ENCODE assay signal across 17 cellular contexts in the genomic region with DNA sequence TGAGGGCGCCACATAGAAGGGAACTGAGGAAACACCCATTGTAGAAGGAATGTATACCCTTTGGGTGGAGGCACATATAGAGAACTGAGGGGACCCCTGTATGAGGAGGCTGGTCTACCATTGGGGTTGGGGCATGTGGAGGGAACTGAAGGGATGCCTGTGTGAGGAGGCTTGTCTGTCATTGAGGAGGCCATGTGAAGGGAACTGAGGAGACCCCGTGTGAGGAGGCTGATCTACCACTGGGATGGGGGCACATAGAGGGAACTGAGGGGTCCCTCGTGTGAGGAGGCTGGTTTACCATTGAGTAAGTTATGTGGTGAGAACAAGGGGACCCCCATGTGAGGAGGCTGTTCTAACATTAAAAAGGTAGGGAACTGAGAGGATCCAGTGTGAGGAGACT.
DNase-seq lines count a peak whose midpoint lies in the region; ATAC-seq, FAIRE-seq and TF ChIP-seq lines count a peak whose summit lies in the region.
"Had no signal": no experiment of that assay in that cellular context is flagged by ENCODE, and none has a peak within 500 bp of the region (broad histone marks: within the 10 kb centered on the region; RNA-seq: fewer than 3 reads in every experiment).

No MANE protein-coding gene starts in this region.

- H3K27me3 ChIP-seq in right lobe of liver (no peaks in the 10 kb centered on the region), HepG2 (ENCODE audit: control insufficient read depth in 1 of 2, insufficient read depth in 2 of 2, low read length in 2 of 2) (no peaks in the 10 kb centered on the region), aorta (ENCODE audit: control insufficient read depth in 1 of 2, insufficient read depth in 2 of 2, low read length in 1 of 2) (no peaks in the 10 kb centered on the region), tibial nerve (no peaks in the 10 kb centered on the region)

- H3K27ac ChIP-seq in right lobe of liver (no peak overlapping the region), HepG2 (ENCODE audit: extremely low read length, insufficient read depth, low read length) (no peak overlapping the region), coronary artery (no peak overlapping the region), aorta (ENCODE audit: low read depth in 1 of 2, low read length in 2 of 2) (no peak overlapping the region), tibial nerve (no peak overlapping the region)
- H3K27ac ChIP-seq: GM23248 had no signal

- H3K36me3 ChIP-seq in right lobe of liver: no peaks in the 10 kb centered on the region
- no peaks in the 10 kb centered on the region for H3K36me3 ChIP-seq in HepG2 (replicated peaks in 1 of 2; ENCODE audit: control insufficient read depth in 1 of 2, insufficient read depth in 2 of 2, low read length in 2 of 2)
- H3K36me3 ChIP-seq in aorta (ENCODE audit: control insufficient read depth in 1 of 2, insufficient read depth in 2 of 2, low read length in 1 of 2): no peaks in the 10 kb centered on the region
- H3K36me3 ChIP-seq in tibial nerve: no peaks in the 10 kb centered on the region
- H3K36me3 ChIP-seq: HAP-1 had no signal

- no peaks in the 10 kb centered on the region for H4K20me1 ChIP-seq in HepG2 (ENCODE audit: insufficient read depth, low read length)

- DNase-seq in right lobe of liver: peak in 2 of 3 donors; percentile 2 to 10
- no peak for DNase-seq in HepG2 (ENCODE audit: low spot score)
- peak; percentile 22 for DNase-seq in coronary artery (ENCODE audit: low spot score)
- peak; percentile 17 for DNase-seq in sciatic nerve (ENCODE audit: low spot score)
- DNase-seq in aorta: peak; percentile 17 to 36
- DNase-seq in tibial nerve (ENCODE audit: low spot score in 2 of 2): no peak
- no peak for DNase-seq in DMS153 treated with DMSO at 0.1 percent for 48 hours (lab: John Stamatoyannopoulos, UW; ENCODE audit: unreplicated experiment)
- DNase-seq: DND-41, GM23248, NCI-H1092 treated with DMSO at 0.1 percent for 48 hours, NCI-H1694, NCI-H2081 treated with DMSO at 0.1 percent for 48 hours, NCI-H510A treated with DMSO at 0.1 percent for 48 hours, NCI-H774, RPMI8226 had no signal

- WGBS in right lobe of liver (ENCODE audit: insufficient coverage, low coverage, low lambda C conversion rate, missing lambda C conversion rate): 30% methylated on average over 3 of the region's 3 CpGs
- WGBS in HepG2 (ENCODE audit: low lambda C conversion rate): 6% methylated on average over 3 of the region's 3 CpGs
- WGBS in aorta, 2 donors: 84 to 86% methylated on average over 3 of the region's 3 CpGs
- WGBS in tibial nerve, 2 donors: 82 to 86% methylated on average over 3 of the region's 3 CpGs

- FAIRE-seq in HepG2 (lab: Jason Lieb, UNC): no peak

- no peak overlapping the region for H3K4me3 ChIP-seq in right lobe of liver
- no peak overlapping the region for H3K4me3 ChIP-seq in HepG2 (replicated peaks in 1 of 3; ENCODE audit: insufficient read depth in 1 of 3, low read depth in 2 of 3, low read length in 3 of 3)
- no peak overlapping the region for H3K4me3 ChIP-seq in coronary artery
- no peak overlapping the region for H3K4me3 ChIP-seq in aorta (ENCODE audit: low read length in 2 of 2)
- no peak overlapping the region for H3K4me3 ChIP-seq in tibial nerve
- H3K4me3 ChIP-seq: GM23248, HAP-1 had no signal

- ATAC-seq in right lobe of liver (no peak), HepG2 (no peak), sciatic nerve (no peak), aorta (ENCODE audit: low FRiP score) (no peak), GM21390 (IDR thresholded peaks at IDR 0.05; ENCODE audit: unreplicated experiment) (no peak)

- in situ Hi-C loops in HepG2 (cut with HindIII; ENCODE audit: extremely low pct_ligation_motif_present, low pct_unique_long_range_greater_than_20kb): no loop called here

- no peak for TF ChIP-seq CTCF in right lobe of liver (IDR thresholded peaks at IDR 0.05)
- TF ChIP-seq CTCF in HepG2 (CRISPR knock-in tag; IDR thresholded peaks at IDR 0.05): no peak
- no peak for TF ChIP-seq CTCF in coronary artery (IDR thresholded peaks at IDR 0.05)
- TF ChIP-seq CTCF in tibial nerve (IDR thresholded peaks at IDR 0.05): no peak

- H2AFZ ChIP-seq in HepG2 (ENCODE audit: low read length): no peak overlapping the region
- H2AFZ ChIP-seq: GM23248 had no signal

- H3K4me2 ChIP-seq in HepG2 (ENCODE audit: low read depth, low read length): no peak overlapping the region

- H3K9ac ChIP-seq in HepG2 (ENCODE audit: insufficient read depth, low read depth, low read length): no peak overlapping the region
- H3K9ac ChIP-seq: GM23248 had no signal

- H3K4me1 ChIP-seq in right lobe of liver (no peaks in the 10 kb centered on the region), HepG2 (ENCODE audit: insufficient read depth, low read length) (no peaks in the 10 kb centered on the region), aorta (ENCODE audit: control insufficient read depth in 1 of 2, insufficient read depth in 2 of 2, low read length in 2 of 2) (no peaks in the 10 kb centered on the region), tibial nerve (no peaks in the 10 kb centered on the region)
- H3K4me1 ChIP-seq: HAP-1 had no signal

- intact Hi-C loops in right lobe of liver (cut with DNase I): no loop called here
- intact Hi-C loops in HepG2 (cut with micrococcal nuclease; ENCODE audit: unreplicated experiment): no loop called here
- intact Hi-C loops in sciatic nerve (cut with DNase I): no loop called here
- intact Hi-C loops in aorta (cut with DNase I): no loop called here

- H3K9me3 ChIP-seq in right lobe of liver (no peaks in the 10 kb centered on the region), HepG2 (ENCODE audit: low read length) (no peaks in the 10 kb centered on the region), aorta (ENCODE audit: control insufficient read depth, low read length) (no peaks in the 10 kb centered on the region), tibial nerve (peaks cover 0 to 51% (median 0%) of the 10 kb centered on the region in 4 donors)
- H3K9me3 ChIP-seq: HAP-1 had no signal

- TF ChIP-seq POLR2A in right lobe of liver (IDR thresholded peaks at IDR 0.05) (no peak), HepG2 (IDR thresholded peaks at IDR 0.05; ENCODE audit: insufficient read depth in 1 of 2, low read depth in 2 of 2, low read length in 2 of 2) (no peak), tibial nerve (IDR thresholded peaks at IDR 0.05) (no peak)

- TF ChIP-seq RAD21 in HepG2 (CRISPR knock-in tag; IDR thresholded peaks at IDR 0.05): no peak

- BruUV-seq in HepG2 (replicated peaks; lab: Mats Ljungman, UMichigan): no TSS peak

- TF ChIP-seq EP300 in HepG2 (IDR thresholded peaks at IDR 0.05; ENCODE audit: low read depth in 2 of 2, low read length in 2 of 2) (no peak), HepG2 (CRISPR knock-in tag; IDR thresholded peaks at IDR 0.05; ENCODE audit: borderline replicate concordance) (no peak), tibial nerve (IDR thresholded peaks at IDR 0.05) (no peak)

- CTCF ChIA-PET in HepG2 (lab: Yijun Ruan, JAX; ENCODE audit: low intra/inter-chr PET ratio, low total read pairs): no interaction called here

- H3K79me2 ChIP-seq in HepG2 (ENCODE audit: insufficient read depth, low read length): no peaks in the 10 kb centered on the region

- POLR2A ChIA-PET in HepG2 (lab: Yijun Ruan, JAX): no interaction called here

TF ChIP-seq in HepG2, 621 proteins besides CTCF, POLR2A, EP300 and RAD21:
- no peak for TF ChIP-seq EZH2 (conservative IDR thresholded peaks at IDR 0.05; ENCODE audit: low read depth, low read length)
- TF ChIP-seq, protein P1, sequence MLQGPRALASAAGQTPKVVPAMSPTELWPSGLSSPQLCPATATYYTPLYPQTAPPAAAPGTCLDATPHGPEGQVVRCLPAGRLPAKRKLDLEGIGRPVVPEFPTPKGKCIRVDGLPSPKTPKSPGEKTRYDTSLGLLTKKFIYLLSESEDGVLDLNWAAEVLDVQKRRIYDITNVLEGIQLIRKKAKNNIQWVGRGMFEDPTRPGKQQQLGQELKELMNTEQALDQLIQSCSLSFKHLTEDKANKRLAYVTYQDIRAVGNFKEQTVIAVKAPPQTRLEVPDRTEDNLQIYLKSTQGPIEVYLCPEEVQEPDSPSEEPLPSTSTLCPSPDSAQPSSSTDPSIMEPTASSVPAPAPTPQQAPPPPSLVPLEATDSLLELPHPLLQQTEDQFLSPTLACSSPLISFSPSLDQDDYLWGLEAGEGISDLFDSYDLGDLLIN (CRISPR knock-in tag; IDR thresholded peaks at IDR 0.05; ENCODE audit: borderline replicate concordance): no peak

Comparison
In these comparisons a context has a peak if more than half of its experiments do, and no peak if none do; other contexts are left out.
1. DNase-seq: peak in right lobe of liver (2 of 3), coronary artery (single experiment), sciatic nerve (single experiment) and aorta (2 of 2); none in HepG2 (single experiment), tibial nerve (0 of 2) and DMS153 treated with DMSO at 0.1 percent for 48 hours (single experiment).